ENCODE assay signal across 17 cellular contexts in genomic region chr1:230287674-230288315, GRCh38.
"Had no signal": no experiment of that assay in that cellular context is flagged by ENCODE, and none has a peak within 500 bp of the region (broad histone marks: within the 10 kb centered on the region; RNA-seq: fewer than 3 reads in every experiment).

No MANE protein-coding gene starts in this region.

- H3K79me2 ChIP-seq: parathyroid adenoma had no signal

- H3K27ac Mint-ChIP-seq: activated CD4-positive, alpha-beta memory T cell treated with anti-CD3 and anti-CD28 coated beads, Interleukin-2, amount 10 ng/mL, durations not matched to agents 7 days and 5 days; activated CD4-positive, alpha-beta T cell treated with anti-CD3 and anti-CD28 coated beads for 36 hours; activated T-helper 1 cell treated with anti-CD3 and anti-CD28 coated beads, Interleukin-12 subunit alpha, Interleukin-12 subunit beta, Interleukin-2, Interleukin-4 antibody, amounts not matched to agents 30 ng/mL and 10 ng/mL and 1 ng/mL, durations not matched to agents 14 hours and 24 hours and 36 hours had no signal

- DNase-seq: activated CD4-positive, alpha-beta memory T cell treated with anti-CD3 and anti-CD28 coated beads, Interleukin-2, amount 10 ng/mL, durations not matched to agents 7 days and 5 days; activated CD4-positive, alpha-beta T cell treated with anti-CD3 and anti-CD28 coated beads for 36 hours; activated naive CD4-positive, alpha-beta T cell; central memory CD4-positive, alpha-beta T cell; effector memory CD4-positive, alpha-beta T cell; heart left ventricle; left ventricle myocardium superior; mesendoderm; stimulated activated naive CD4-positive, alpha-beta T cell had no signal

- H3K9me3 Mint-ChIP-seq: activated CD4-positive, alpha-beta memory T cell treated with anti-CD3 and anti-CD28 coated beads, Interleukin-2, amount 10 ng/mL, durations not matched to agents 7 days and 5 days; activated T-helper 1 cell treated with anti-CD3 and anti-CD28 coated beads, Interleukin-12 subunit alpha, Interleukin-12 subunit beta, Interleukin-2, Interleukin-4 antibody, amounts not matched to agents 30 ng/mL and 10 ng/mL and 1 ng/mL, durations not matched to agents 14 hours and 24 hours and 36 hours; neural crest cell had no signal

- H3K27ac ChIP-seq: heart left ventricle, parathyroid adenoma, suprapubic skin, upper lobe of right lung had no signal

- H3K9ac ChIP-seq: parathyroid adenoma had no signal

- H3K4me3 ChIP-seq: heart left ventricle, smooth muscle cell, suprapubic skin, upper lobe of right lung had no signal

- H3K4me1 ChIP-seq: heart left ventricle, parathyroid adenoma, suprapubic skin, upper lobe of right lung had no signal

- H3K9me3 ChIP-seq: heart left ventricle, suprapubic skin, upper lobe of right lung had no signal

- FAIRE-seq: frontal cortex, keratinocyte had no signal

- H3K27me3 ChIP-seq: heart left ventricle had no signal

- ATAC-seq: activated CD4-positive, alpha-beta T cell treated with anti-CD3 and anti-CD28 coated beads for 36 hours; left ventricle myocardium superior; upper lobe of right lung had no signal

- H2AFZ ChIP-seq: parathyroid adenoma had no signal

- H3K4me1 Mint-ChIP-seq: activated CD4-positive, alpha-beta memory T cell treated with anti-CD3 and anti-CD28 coated beads, Interleukin-2, amount 10 ng/mL, durations not matched to agents 7 days and 5 days; activated CD4-positive, alpha-beta T cell treated with anti-CD3 and anti-CD28 coated beads for 36 hours; neural crest cell had no signal

- H3K4me3 Mint-ChIP-seq: activated CD4-positive, alpha-beta memory T cell treated with anti-CD3 and anti-CD28 coated beads, Interleukin-2, amount 10 ng/mL, durations not matched to agents 7 days and 5 days; activated CD4-positive, alpha-beta T cell treated with anti-CD3 and anti-CD28 coated beads for 36 hours; activated T-helper 1 cell treated with anti-CD3 and anti-CD28 coated beads, Interleukin-12 subunit alpha, Interleukin-12 subunit beta, Interleukin-2, Interleukin-4 antibody, amounts not matched to agents 30 ng/mL and 10 ng/mL and 1 ng/mL, durations not matched to agents 14 hours and 24 hours and 36 hours; neural crest cell had no signal

- H3K4me2 ChIP-seq: smooth muscle cell had no signal

- H3K36me3 ChIP-seq: upper lobe of right lung had no signal
